ENCODE assay signal across 1 cellular context in genomic region chr4:6917445-6918241, GRCh38.
TF ChIP-seq lines count a peak whose summit lies in the region.

No MANE protein-coding gene starts in this region.

TF ChIP-seq in HepG2, 621 proteins besides CTCF, POLR2A, EP300 and RAD21 (continued from another document and continues in another):
- no peak for TF ChIP-seq LRRFIP1 (CRISPR knock-in tag; conservative IDR thresholded peaks at IDR 0.05)
- peak; percentile 96 for TF ChIP-seq SOX13 (IDR thresholded peaks at IDR 0.05)
- peak in 1 of 2 experiments; percentile 99; a peak in 2 of 4 replicates for TF ChIP-seq SOX13 (CRISPR knock-in tag; conservative IDR thresholded peaks at IDR 0.05 in 1 of 2, IDR thresholded peaks at IDR 0.05 in 1 of 2)
- no peak for TF ChIP-seq DNMT1 (CRISPR knock-in tag; IDR thresholded peaks at IDR 0.05)
- peak; percentile 22 for TF ChIP-seq YY1 (IDR thresholded peaks at IDR 0.05; ENCODE audit: insufficient read depth, insufficient replicate concordance, low read depth, low read length)
- peak; percentile 62; the same call in 1 of the 2 replicates for TF ChIP-seq AKAP8 (CRISPR knock-in tag; IDR thresholded peaks at IDR 0.05)
- peak; percentile 70; the same call in 1 of the 2 replicates for TF ChIP-seq MXD4 (CRISPR knock-in tag; IDR thresholded peaks at IDR 0.05)
- TF ChIP-seq ZNF678 (CRISPR knock-in tag; IDR thresholded peaks at IDR 0.05) = no peak
- peak; percentile 58; the same call in 1 of the 2 replicates for TF ChIP-seq UBTF (CRISPR knock-in tag; IDR thresholded peaks at IDR 0.05)
- TF ChIP-seq SP2 (CRISPR knock-in tag; IDR thresholded peaks at IDR 0.05) = no peak
- no peak for TF ChIP-seq ATF1 (CRISPR knock-in tag; IDR thresholded peaks at IDR 0.05)
- no peak for TF ChIP-seq GTF2F1 (IDR thresholded peaks at IDR 0.05; ENCODE audit: low read length)
- peak; percentile 79 for TF ChIP-seq GFI1 (CRISPR knock-in tag; IDR thresholded peaks at IDR 0.05; ENCODE audit: borderline replicate concordance)
- peak; percentile 78 for TF ChIP-seq SKI (IDR thresholded peaks at IDR 0.05; ENCODE audit: partially characterized antibody)
- no peak for TF ChIP-seq PRDM4 (CRISPR knock-in tag; IDR thresholded peaks at IDR 0.05; ENCODE audit: borderline replicate concordance)
- TF ChIP-seq HINFP (CRISPR knock-in tag; IDR thresholded peaks at IDR 0.05; ENCODE audit: low read depth) = peak; percentile 87; the same call in 1 of the 2 replicates
- peak; percentile 78 for TF ChIP-seq ZBTB34 (CRISPR knock-in tag; IDR thresholded peaks at IDR 0.05)
- TF ChIP-seq HCFC1 (IDR thresholded peaks at IDR 0.05; ENCODE audit: low read depth, low read length) = no peak
- no peak for TF ChIP-seq ZNF770 (CRISPR knock-in tag; IDR thresholded peaks at IDR 0.05)
- peak; percentile 84 for TF ChIP-seq ZNF446 (CRISPR knock-in tag; IDR thresholded peaks at IDR 0.05)
- no peak; the same call in 1 of the 2 replicates for TF ChIP-seq ZNF644 (CRISPR knock-in tag; IDR thresholded peaks at IDR 0.05; ENCODE audit: low read depth)
- peak; percentile 92 for TF ChIP-seq ZNF510 (CRISPR knock-in tag; IDR thresholded peaks at IDR 0.05; ENCODE audit: low read depth)
- TF ChIP-seq ZNF333 (CRISPR knock-in tag; IDR thresholded peaks at IDR 0.05; ENCODE audit: borderline replicate concordance) = no peak
- peak; percentile 83 for TF ChIP-seq KLF12 (CRISPR knock-in tag; IDR thresholded peaks at IDR 0.05; ENCODE audit: borderline replicate concordance)
- no peak for TF ChIP-seq PREB (CRISPR knock-in tag; IDR thresholded peaks at IDR 0.05)
- TF ChIP-seq MYNN (CRISPR knock-in tag; IDR thresholded peaks at IDR 0.05; ENCODE audit: low read depth) = no peak
- TF ChIP-seq PATZ1 (CRISPR knock-in tag; IDR thresholded peaks at IDR 0.05) = peak; percentile 78
- TF ChIP-seq PRPF4 (IDR thresholded peaks at IDR 0.05; ENCODE audit: low read depth, low read length, poor library complexity, severe bottlenecking) = no peak
- no peak for TF ChIP-seq HNRNPH1 (optimal IDR thresholded peaks at IDR 0.05; ENCODE audit: low read depth, low read length)
- TF ChIP-seq ZMAT3 (CRISPR knock-in tag; conservative IDR thresholded peaks at IDR 0.05) = peak; percentile 92
- TF ChIP-seq NFIC (IDR thresholded peaks at IDR 0.05; ENCODE audit: low read length) = peak; percentile 93
- 0 out of 2 replicates have a peak, but pooled peaks have one; percentile 59 for TF ChIP-seq RARG (CRISPR knock-in tag; IDR thresholded peaks at IDR 0.05; ENCODE audit: low read depth)
- no peak for TF ChIP-seq ZNF564 (CRISPR knock-in tag; IDR thresholded peaks at IDR 0.05)
- TF ChIP-seq CCDC6 (CRISPR knock-in tag; IDR thresholded peaks at IDR 0.05) = no peak; the same call in 1 of the 2 replicates
- TF ChIP-seq ZNF629 (CRISPR knock-in tag; conservative IDR thresholded peaks at IDR 0.05) = no peak
- 0 out of 2 replicates have a peak, but pooled peaks have one; percentile 43 for TF ChIP-seq DNMT3B (CRISPR knock-in tag; conservative IDR thresholded peaks at IDR 0.05)
- TF ChIP-seq ZNF768 (CRISPR knock-in tag; IDR thresholded peaks at IDR 0.05) = peak; percentile 52; the same call in 1 of the 2 replicates
- no peak for TF ChIP-seq NFIB (CRISPR knock-in tag; IDR thresholded peaks at IDR 0.05; ENCODE audit: borderline replicate concordance)
- no peak for TF ChIP-seq AKNA (CRISPR knock-in tag; IDR thresholded peaks at IDR 0.05; ENCODE audit: borderline replicate concordance)
- no peak for TF ChIP-seq SRSF1 (optimal IDR thresholded peaks at IDR 0.05; ENCODE audit: low read depth, low read length)
- peak; percentile 81 for TF ChIP-seq ZMYM3 (CRISPR knock-in tag; IDR thresholded peaks at IDR 0.05)
